8 cellular contexts compared by ENCODE assay signal in genomic region chr3:134406331-134407246, GRCh38.
DNase-seq lines count a peak whose midpoint lies in the region; ATAC-seq and TF ChIP-seq lines count a peak whose summit lies in the region.

No MANE protein-coding gene starts in this region.

- H3K4me3 ChIP-seq in fibroblast of mammary gland (ENCODE audit: control insufficient read depth, low read depth, low read length): peak overlapping the region; percentile 39

- H3K27me3 Mint-ChIP-seq in nephron progenitor cell (ENCODE audit: low read depth, poor library complexity): peaks cover 44% of the 10 kb centered on the region
- peaks cover 81% of the 10 kb centered on the region for H3K27me3 Mint-ChIP-seq in stimulated activated naive CD8-positive, alpha-beta T cell treated with anti-CD3 and anti-CD28 coated beads, Interleukin-15, amount 100 ng/mL, for 72 hours

- in situ Hi-C loops in GM13976 (cut with MboI; ENCODE audit: low sequenced_read_pairs, unreplicated experiment): no loop called here

- peaks cover 10% of the 10 kb centered on the region for H3K36me3 Mint-ChIP-seq in nephron progenitor cell (ENCODE audit: low read depth)

- H3K9me3 Mint-ChIP-seq in nephron progenitor cell: peaks cover 18% of the 10 kb centered on the region
- H3K9me3 Mint-ChIP-seq in stimulated activated naive CD8-positive, alpha-beta T cell treated with anti-CD3 and anti-CD28 coated beads, Interleukin-15, amount 100 ng/mL, for 72 hours: peaks cover 15 to 25% of the 10 kb centered on the region in 2 donors

- ATAC-seq in stimulated activated naive CD8-positive, alpha-beta T cell treated with anti-CD3 and anti-CD28 coated beads, Interleukin-15, amount 100 ng/mL, for 72 hours: no peak
- ATAC-seq in GM18858 (IDR thresholded peaks at IDR 0.05; ENCODE audit: unreplicated experiment): no peak

- peaks cover 16% of the 10 kb centered on the region for H3K4me1 Mint-ChIP-seq in nephron progenitor cell
- H3K4me1 Mint-ChIP-seq in stimulated activated naive CD8-positive, alpha-beta T cell treated with anti-CD3 and anti-CD28 coated beads, Interleukin-15, amount 100 ng/mL, for 72 hours: peaks cover 7% of the 10 kb centered on the region

- peak overlapping the region; percentile 77 for H3K4me3 Mint-ChIP-seq in nephron progenitor cell
- H3K4me3 Mint-ChIP-seq in stimulated activated naive CD8-positive, alpha-beta T cell treated with anti-CD3 and anti-CD28 coated beads, Interleukin-15, amount 100 ng/mL, for 72 hours: peak overlapping the region in 1 of 2 donors; percentile 48

- H3K27ac Mint-ChIP-seq in nephron progenitor cell: no peak overlapping the region
- no peak overlapping the region for H3K27ac Mint-ChIP-seq in stimulated activated naive CD8-positive, alpha-beta T cell treated with anti-CD3 and anti-CD28 coated beads, Interleukin-15, amount 100 ng/mL, for 72 hours

- TF ChIP-seq CTCF in fibroblast of mammary gland (conservative IDR thresholded peaks at IDR 0.05; ENCODE audit: control insufficient read depth, insufficient read depth, low read depth, low read length) (no peak), nephron progenitor cell (IDR thresholded peaks at IDR 0.05) (no peak), GM13976 (IDR thresholded peaks at IDR 0.05; ENCODE audit: borderline replicate concordance, control extremely low read depth, extremely low read depth, insufficient read depth, missing control alignments) (no peak)

- DNase-seq in DMS53 treated with DMSO at 0.1 percent for 48 hours (lab: John Stamatoyannopoulos, UW; ENCODE audit: unreplicated experiment): peak; percentile 66
- peak; percentile 92 for DNase-seq in NCI-H69 (lab: John Stamatoyannopoulos, UW)
- no peak for DNase-seq in fibroblast of mammary gland (ENCODE audit: low read depth)
- DNase-seq in nephron progenitor cell: peak; percentile 73
- DNase-seq in kidney glomerular epithelial cell (lab: John Stamatoyannopoulos, UW): no peak
- no peak for DNase-seq in GM13976 (ENCODE audit: low spot score)
- DNase-seq in stimulated activated naive CD8-positive, alpha-beta T cell treated with anti-CD3 and anti-CD28 coated beads, Interleukin-15, amount 100 ng/mL, for 72 hours: no peak

Comparison
In these comparisons a context has a peak if more than half of its experiments do, and no peak if none do; other contexts are left out.
1. DNase-seq: peak in DMS53 treated with DMSO at 0.1 percent for 48 hours (single experiment), NCI-H69 (single experiment) and nephron progenitor cell (single experiment); none in fibroblast of mammary gland (single experiment), kidney glomerular epithelial cell (single experiment), GM13976 (single experiment) and stimulated activated naive CD8-positive, alpha-beta T cell treated with anti-CD3 and anti-CD28 coated beads, Interleukin-15, amount 100 ng/mL, for 72 hours (0 of 2).